In genomic region chr20:23320317-23320716, GRCh38 we compare ENCODE assay signal across 1 cellular context.
TF ChIP-seq lines count a peak whose summit lies in the region.

No MANE protein-coding gene starts in this region.

TF ChIP-seq in H1, 55 proteins besides CTCF, POLR2A, EP300 and RAD21:
- TF ChIP-seq EGR1 (IDR thresholded peaks at IDR 0.05; ENCODE audit: borderline replicate concordance, low read depth, low read length) (no peak), ATF3 (IDR thresholded peaks at IDR 0.05; ENCODE audit: insufficient read depth, low read depth, low read length) (no peak), MAX (IDR thresholded peaks at IDR 0.05) (no peak), BACH1 (IDR thresholded peaks at IDR 0.05; ENCODE audit: low read length) (no peak), CHD2 (IDR thresholded peaks at IDR 0.05; ENCODE audit: low read length) (no peak), EZH2 (IDR thresholded peaks at IDR 0.05; ENCODE audit: low read depth, low read length, severe bottlenecking) (no peak), KDM5A (IDR thresholded peaks at IDR 0.05; ENCODE audit: low read length) (no peak), GABPA (IDR thresholded peaks at IDR 0.05; ENCODE audit: borderline replicate concordance, insufficient read depth, low read length) (no peak), HDAC6 (IDR thresholded peaks at IDR 0.05; ENCODE audit: low read depth, low read length) (no peak), JUN (IDR thresholded peaks at IDR 0.05; ENCODE audit: low read depth, low read length) (no peak), SIN3A (conservative IDR thresholded peaks at IDR 0.05 in 1 of 2, IDR thresholded peaks at IDR 0.05 in 1 of 2; ENCODE audit: low read depth in 1 of 2, low read length in 2 of 2) (no peak), ZNF274 (IDR thresholded peaks at IDR 0.05; ENCODE audit: borderline replicate concordance, extremely low read depth, low read length) (no peak), TCF12 (IDR thresholded peaks at IDR 0.05; ENCODE audit: low read depth, low read length) (no peak), SAP30 (IDR thresholded peaks at IDR 0.05; ENCODE audit: insufficient read depth, insufficient replicate concordance, low read length) (no peak), POLR2AphosphoS5 (IDR thresholded peaks at IDR 0.05; ENCODE audit: low read depth, low read length) (no peak)
